ENCODE assay signal across 2 cellular contexts in the genomic region with DNA sequence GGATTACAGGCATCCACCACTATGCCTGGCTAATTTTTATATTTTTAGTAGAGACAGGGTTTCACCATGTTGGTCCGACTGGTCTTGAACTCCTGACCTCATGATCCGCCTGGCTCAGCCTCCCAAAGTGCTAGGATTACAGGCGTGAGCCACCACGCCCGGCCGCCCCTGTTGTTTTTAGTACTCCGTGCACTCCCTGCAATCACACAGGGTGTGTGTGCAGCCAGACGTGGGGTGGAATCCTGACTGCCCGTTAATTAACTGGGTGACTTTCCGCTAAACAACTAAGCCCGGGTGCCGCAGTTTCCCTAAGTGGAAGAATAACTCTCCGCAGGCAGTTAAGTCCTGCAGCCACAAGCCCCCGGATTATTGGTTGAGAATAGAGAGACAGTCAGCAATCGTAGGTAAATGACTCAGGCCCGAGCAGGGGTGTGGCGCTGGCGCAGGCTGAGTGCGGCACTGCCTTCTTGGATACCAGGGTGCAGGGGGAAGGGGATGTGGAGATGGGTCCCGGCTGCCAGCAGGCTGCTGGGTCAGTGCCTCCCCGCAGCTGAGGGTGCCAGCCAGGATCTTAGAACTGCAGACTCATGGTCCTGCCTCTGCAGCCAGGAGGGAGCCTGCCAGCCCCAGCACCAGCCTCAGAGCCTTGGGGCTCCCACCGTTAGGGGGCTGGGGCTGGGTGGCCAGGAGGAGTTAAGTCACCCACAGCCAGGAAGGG.
TF ChIP-seq lines count a peak whose summit lies in the region.

No MANE protein-coding gene starts in this region.

TF ChIP-seq in SK-N-SH treated with all-trans-retinoic acid at 6 μM for 48 hours, 23 proteins besides CTCF, POLR2A, EP300 and RAD21:
- TF ChIP-seq TSHZ2 (CRISPR knock-in tag; IDR thresholded peaks at IDR 0.05) (no peak), TCF4 (CRISPR knock-in tag; IDR thresholded peaks at IDR 0.05; ENCODE audit: borderline replicate concordance) (no peak), ZFP3 (CRISPR knock-in tag; IDR thresholded peaks at IDR 0.05) (no peak), ARNTL (CRISPR knock-in tag; IDR thresholded peaks at IDR 0.05; ENCODE audit: borderline replicate concordance, low read depth) (no peak), ZFP30 (CRISPR knock-in tag; IDR thresholded peaks at IDR 0.05) (no peak), PPARA (CRISPR knock-in tag; IDR thresholded peaks at IDR 0.05; ENCODE audit: borderline replicate concordance) (no peak), OSR1 (CRISPR knock-in tag; IDR thresholded peaks at IDR 0.05) (no peak), CSDC2 (CRISPR knock-in tag; IDR thresholded peaks at IDR 0.05) (no peak), ZNF8 (CRISPR knock-in tag; IDR thresholded peaks at IDR 0.05) (no peak), TOX (CRISPR knock-in tag; IDR thresholded peaks at IDR 0.05; ENCODE audit: borderline replicate concordance) (no peak), SNAI2 (CRISPR knock-in tag; IDR thresholded peaks at IDR 0.05) (no peak), CSRNP3 (CRISPR knock-in tag; IDR thresholded peaks at IDR 0.05) (no peak)
- TF ChIP-seq, protein P1, sequence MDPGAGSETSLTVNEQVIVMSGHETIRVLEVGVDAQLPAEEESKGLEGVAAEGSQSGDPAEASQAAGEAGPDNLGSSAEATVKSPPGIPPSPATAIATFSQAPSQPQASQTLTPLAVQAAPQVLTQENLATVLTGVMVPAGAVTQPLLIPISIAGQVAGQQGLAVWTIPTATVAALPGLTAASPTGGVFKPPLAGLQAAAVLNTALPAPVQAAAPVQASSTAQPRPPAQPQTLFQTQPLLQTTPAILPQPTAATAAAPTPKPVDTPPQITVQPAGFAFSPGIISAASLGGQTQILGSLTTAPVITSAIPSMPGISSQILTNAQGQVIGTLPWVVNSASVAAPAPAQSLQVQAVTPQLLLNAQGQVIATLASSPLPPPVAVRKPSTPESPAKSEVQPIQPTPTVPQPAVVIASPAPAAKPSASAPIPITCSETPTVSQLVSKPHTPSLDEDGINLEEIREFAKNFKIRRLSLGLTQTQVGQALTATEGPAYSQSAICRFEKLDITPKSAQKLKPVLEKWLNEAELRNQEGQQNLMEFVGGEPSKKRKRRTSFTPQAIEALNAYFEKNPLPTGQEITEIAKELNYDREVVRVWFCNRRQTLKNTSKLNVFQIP (CRISPR knock-in tag; IDR thresholded peaks at IDR 0.05; ENCODE audit: borderline replicate concordance, low read depth), result no peak

TF ChIP-seq in SK-N-SH, 30 proteins besides CTCF, POLR2A, EP300 and RAD21 (continued from another document):
- no peak for TF ChIP-seq FOSL2 (IDR thresholded peaks at IDR 0.05; ENCODE audit: borderline replicate concordance, low read depth)
- no peak for TF ChIP-seq TEAD4 (IDR thresholded peaks at IDR 0.05; ENCODE audit: borderline replicate concordance, insufficient read depth)
- TF ChIP-seq TAF1 (IDR thresholded peaks at IDR 0.05; ENCODE audit: borderline replicate concordance, low read depth, low read length), result no peak
- TF ChIP-seq RCOR1 (IDR thresholded peaks at IDR 0.05; ENCODE audit: low read length), result no peak
- no peak for TF ChIP-seq YY1 (IDR thresholded peaks at IDR 0.05; ENCODE audit: low read depth)
- no peak for TF ChIP-seq POLR2AphosphoS5 (IDR thresholded peaks at IDR 0.05; ENCODE audit: low read depth, low read length)
- TF ChIP-seq, protein P2, sequence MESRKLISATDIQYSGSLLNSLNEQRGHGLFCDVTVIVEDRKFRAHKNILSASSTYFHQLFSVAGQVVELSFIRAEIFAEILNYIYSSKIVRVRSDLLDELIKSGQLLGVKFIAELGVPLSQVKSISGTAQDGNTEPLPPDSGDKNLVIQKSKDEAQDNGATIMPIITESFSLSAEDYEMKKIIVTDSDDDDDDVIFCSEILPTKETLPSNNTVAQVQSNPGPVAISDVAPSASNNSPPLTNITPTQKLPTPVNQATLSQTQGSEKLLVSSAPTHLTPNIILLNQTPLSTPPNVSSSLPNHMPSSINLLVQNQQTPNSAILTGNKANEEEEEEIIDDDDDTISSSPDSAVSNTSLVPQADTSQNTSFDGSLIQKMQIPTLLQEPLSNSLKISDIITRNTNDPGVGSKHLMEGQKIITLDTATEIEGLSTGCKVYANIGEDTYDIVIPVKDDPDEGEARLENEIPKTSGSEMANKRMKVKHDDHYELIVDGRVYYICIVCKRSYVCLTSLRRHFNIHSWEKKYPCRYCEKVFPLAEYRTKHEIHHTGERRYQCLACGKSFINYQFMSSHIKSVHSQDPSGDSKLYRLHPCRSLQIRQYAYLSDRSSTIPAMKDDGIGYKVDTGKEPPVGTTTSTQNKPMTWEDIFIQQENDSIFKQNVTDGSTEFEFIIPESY (IDR thresholded peaks at IDR 0.05; ENCODE audit: borderline replicate concordance, low read depth), result no peak
- TF ChIP-seq, protein P3, sequence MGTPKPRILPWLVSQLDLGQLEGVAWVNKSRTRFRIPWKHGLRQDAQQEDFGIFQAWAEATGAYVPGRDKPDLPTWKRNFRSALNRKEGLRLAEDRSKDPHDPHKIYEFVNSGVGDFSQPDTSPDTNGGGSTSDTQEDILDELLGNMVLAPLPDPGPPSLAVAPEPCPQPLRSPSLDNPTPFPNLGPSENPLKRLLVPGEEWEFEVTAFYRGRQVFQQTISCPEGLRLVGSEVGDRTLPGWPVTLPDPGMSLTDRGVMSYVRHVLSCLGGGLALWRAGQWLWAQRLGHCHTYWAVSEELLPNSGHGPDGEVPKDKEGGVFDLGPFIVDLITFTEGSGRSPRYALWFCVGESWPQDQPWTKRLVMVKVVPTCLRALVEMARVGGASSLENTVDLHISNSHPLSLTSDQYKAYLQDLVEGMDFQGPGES (IDR thresholded peaks at IDR 0.05; ENCODE audit: low read depth, low read length), result no peak
- TF ChIP-seq, protein P4, sequence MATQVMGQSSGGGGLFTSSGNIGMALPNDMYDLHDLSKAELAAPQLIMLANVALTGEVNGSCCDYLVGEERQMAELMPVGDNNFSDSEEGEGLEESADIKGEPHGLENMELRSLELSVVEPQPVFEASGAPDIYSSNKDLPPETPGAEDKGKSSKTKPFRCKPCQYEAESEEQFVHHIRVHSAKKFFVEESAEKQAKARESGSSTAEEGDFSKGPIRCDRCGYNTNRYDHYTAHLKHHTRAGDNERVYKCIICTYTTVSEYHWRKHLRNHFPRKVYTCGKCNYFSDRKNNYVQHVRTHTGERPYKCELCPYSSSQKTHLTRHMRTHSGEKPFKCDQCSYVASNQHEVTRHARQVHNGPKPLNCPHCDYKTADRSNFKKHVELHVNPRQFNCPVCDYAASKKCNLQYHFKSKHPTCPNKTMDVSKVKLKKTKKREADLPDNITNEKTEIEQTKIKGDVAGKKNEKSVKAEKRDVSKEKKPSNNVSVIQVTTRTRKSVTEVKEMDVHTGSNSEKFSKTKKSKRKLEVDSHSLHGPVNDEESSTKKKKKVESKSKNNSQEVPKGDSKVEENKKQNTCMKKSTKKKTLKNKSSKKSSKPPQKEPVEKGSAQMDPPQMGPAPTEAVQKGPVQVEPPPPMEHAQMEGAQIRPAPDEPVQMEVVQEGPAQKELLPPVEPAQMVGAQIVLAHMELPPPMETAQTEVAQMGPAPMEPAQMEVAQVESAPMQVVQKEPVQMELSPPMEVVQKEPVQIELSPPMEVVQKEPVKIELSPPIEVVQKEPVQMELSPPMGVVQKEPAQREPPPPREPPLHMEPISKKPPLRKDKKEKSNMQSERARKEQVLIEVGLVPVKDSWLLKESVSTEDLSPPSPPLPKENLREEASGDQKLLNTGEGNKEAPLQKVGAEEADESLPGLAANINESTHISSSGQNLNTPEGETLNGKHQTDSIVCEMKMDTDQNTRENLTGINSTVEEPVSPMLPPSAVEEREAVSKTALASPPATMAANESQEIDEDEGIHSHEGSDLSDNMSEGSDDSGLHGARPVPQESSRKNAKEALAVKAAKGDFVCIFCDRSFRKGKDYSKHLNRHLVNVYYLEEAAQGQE (IDR thresholded peaks at IDR 0.05; ENCODE audit: low read depth, low read length), result no peak
- TF ChIP-seq JUND (IDR thresholded peaks at IDR 0.05), result no peak
- no peak for TF ChIP-seq FOXJ3 (CRISPR knock-in tag; IDR thresholded peaks at IDR 0.05)
- TF ChIP-seq SIN3A (IDR thresholded peaks at IDR 0.05; ENCODE audit: borderline replicate concordance, low read depth, low read length), result no peak
- TF ChIP-seq USF2 (IDR thresholded peaks at IDR 0.05; ENCODE audit: borderline replicate concordance, low read depth, low read length), result no peak
TF ChIP-seq in SK-N-SH: peak in this region for 0.
